ENCODE assay signal across 9 cellular contexts in the genomic region with DNA sequence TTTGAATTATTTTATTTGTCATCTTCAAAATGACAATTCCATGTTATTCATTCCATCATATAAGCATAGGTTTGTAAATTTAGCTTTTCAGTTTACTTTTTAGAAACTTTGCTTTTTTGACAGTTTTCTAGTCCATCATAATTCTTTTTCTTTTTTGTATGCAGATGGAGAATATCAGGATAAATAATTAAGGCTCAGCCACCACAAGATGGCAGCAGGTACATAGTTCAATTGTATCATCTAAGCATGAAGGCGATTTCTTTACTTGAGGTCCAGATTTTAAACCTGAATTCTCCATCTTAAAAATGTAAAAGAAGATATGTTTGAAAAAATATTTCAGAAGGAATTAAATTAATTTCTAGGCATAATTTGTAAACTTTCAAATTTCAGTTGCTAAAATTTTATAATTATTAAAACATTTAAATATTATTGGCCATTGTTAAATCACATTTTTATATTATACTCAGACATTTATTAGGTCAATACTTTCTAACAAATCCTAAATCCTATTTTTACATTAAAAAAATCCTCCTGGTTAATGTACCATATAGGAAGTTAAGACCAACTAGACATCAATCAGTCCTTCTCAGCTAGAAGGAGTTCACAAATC. TPM values are rescaled to one million over a fixed set of nuclear protein-coding genes. Genes with fewer than 3 reads are reported as not detected.
A peak's percentile ranks its signal among the peaks of the same experiment; 100 is the strongest.
DNase-seq lines count a peak whose midpoint lies in the region; ATAC-seq and TF ChIP-seq lines count a peak whose summit lies in the region.
"Had no signal": no experiment of that assay in that cellular context is flagged by ENCODE, and none has a peak within 500 bp of the region (broad histone marks: within the 10 kb centered on the region; RNA-seq: fewer than 3 reads in every experiment).

No MANE protein-coding gene starts in this region.

- TF ChIP-seq CTCF in GM12873 (IDR thresholded peaks at IDR 0.05; ENCODE audit: insufficient read depth, low read depth, low read length, missing control alignments) (peak; percentile 44), gastrocnemius medialis (IDR thresholded peaks at IDR 0.05 in 4 of 5, conservative IDR thresholded peaks at IDR 0.05 in 1 of 5) (peak in 3 of 5 experiments; percentile 23 to 51 (median 28))

- H3K36me3 ChIP-seq in gastrocnemius medialis, result no peaks in the 10 kb centered on the region

- H3K4me3 ChIP-seq in gastrocnemius medialis, result no peak overlapping the region

- no peaks in the 10 kb centered on the region for H3K27me3 ChIP-seq in gastrocnemius medialis

- in situ Hi-C loops in gastrocnemius medialis (cut with MboI; ENCODE audit: low sequenced_read_pairs in 4 of 4), result loop anchor here (25.0 kb wide), 3 partner anchors 253 to 528 kb away; no protein-coding TSS in a partner anchor

- DNase-seq in AG08395 (ENCODE audit: low spot score), result peak; percentile 41
- DNase-seq in Kasumi-1 (lab: John Stamatoyannopoulos, UW), result peak; percentile 31 to 53
- peak; percentile 6 for DNase-seq in SKM-1 (lab: John Stamatoyannopoulos, UW; ENCODE audit: unreplicated experiment)
- peak; percentile 45 for DNase-seq in fibroblast of the conjunctiva (ENCODE audit: low read depth)
- DNase-seq in gastrocnemius medialis, result no peak
- DNase-seq in stimulated activated CD4-positive, alpha-beta T cell treated with anti-CD3 and anti-CD28 coated beads, Interleukin-2, amount 100 ng/mL, for 48 hours, result no peak

- peaks cover 0 to 3% (median 0%) of the 10 kb centered on the region in 3 donors for H3K9me3 ChIP-seq in gastrocnemius medialis

- no peak overlapping the region for H3K27ac ChIP-seq in gastrocnemius medialis

- ATAC-seq in gastrocnemius medialis, result no peak
- ATAC-seq in HG03039 (IDR thresholded peaks at IDR 0.05; ENCODE audit: unreplicated experiment), result no peak

- no peaks in the 10 kb centered on the region for H3K4me1 ChIP-seq in gastrocnemius medialis

- intact Hi-C loops in gastrocnemius medialis (cut with DNase I; ENCODE audit: low total_unique reads), result no loop called here

- no peak for TF ChIP-seq POLR2A in gastrocnemius medialis (IDR thresholded peaks at IDR 0.05)

RNA-seq across cellular contexts. Expression of a gene that starts 15.1 kb away (rescaled TPM):
- total RNA-seq in gastrocnemius medialis, result not detected
- total RNA-seq: mononuclear cell had no signal

RNA-seq across cellular contexts. Expression of a gene that starts 45.6 kb away (rescaled TPM):
- total RNA-seq in gastrocnemius medialis, result 10 to 100 TPM; 12.0 to 28.5 (median 18.2) TPM

Comparison
In these comparisons a context has a peak if more than half of its experiments do, and no peak if none do; other contexts are left out.
1. DNase-seq: peak in AG08395 (single experiment), Kasumi-1 (2 of 2), SKM-1 (single experiment) and fibroblast of the conjunctiva (single experiment); none in gastrocnemius medialis (0 of 2) and stimulated activated CD4-positive, alpha-beta T cell treated with anti-CD3 and anti-CD28 coated beads, Interleukin-2, amount 100 ng/mL, for 48 hours (0 of 2).